In genomic region chr5:176674799-176675198, GRCh38 we compare ENCODE assay signal across 22 cellular contexts. TPM values are rescaled to one million over a fixed set of nuclear protein-coding genes. Genes with fewer than 3 reads are reported as not detected.
DNase-seq lines count a peak whose midpoint lies in the region; ATAC-seq and TF ChIP-seq lines count a peak whose summit lies in the region.
"Had no signal": no experiment of that assay in that cellular context is flagged by ENCODE, and none has a peak within 500 bp of the region (broad histone marks: within the 10 kb centered on the region; RNA-seq: fewer than 3 reads in every experiment).

No MANE protein-coding gene starts in this region.

- peaks cover 11 to 14% of the 10 kb centered on the region in 2 donors for H3K4me1 Mint-ChIP-seq in immature natural killer cell
- peaks cover 7 to 12% of the 10 kb centered on the region in 2 donors for H3K4me1 Mint-ChIP-seq in natural killer cell treated with Interleukin-12 subunit alpha and Interleukin-12 subunit beta and Interleukin-15 and Interleukin-18, amount 100 ng/mL, for 72 hours (ENCODE audit: low read depth in 2 of 2)
- H3K4me1 Mint-ChIP-seq: CD4-positive, CD25-positive, alpha-beta regulatory T cell; CD8-positive, alpha-beta memory T cell had no signal

- no peaks in the 10 kb centered on the region for H3K36me3 ChIP-seq in left ventricle myocardium inferior

- peak; percentile 7 for DNase-seq in left cardiac atrium
- no peak for DNase-seq in left ventricle myocardium inferior
- peak; percentile 44 to 69 (median 65) for DNase-seq in immature natural killer cell
- DNase-seq in natural killer cell treated with Interleukin-12 subunit alpha and Interleukin-12 subunit beta and Interleukin-15 and Interleukin-18, amount 100 ng/mL, for 72 hours (ENCODE audit: low spot score) = no peak
- DNase-seq in RKO (ENCODE audit: low spot score) = no peak
- DNase-seq in NCI-H82 treated with DMSO at 0.1 percent for 48 hours (lab: John Stamatoyannopoulos, UW; ENCODE audit: unreplicated experiment) = no peak
- DNase-seq: 8988T; CD4-positive, CD25-positive, alpha-beta regulatory T cell; CD8-positive, alpha-beta memory T cell; COR-L47; DMS 273 treated with DMSO at 0.1 percent for 48 hours; DMS53; DND-41; EL; GM23248; HCEC 1CT had no signal

- H3K4me1 ChIP-seq in left ventricle myocardium inferior = peaks cover 47% of the 10 kb centered on the region

- TF ChIP-seq CTCF in left ventricle myocardium inferior (IDR thresholded peaks at IDR 0.05; ENCODE audit: borderline replicate concordance) = no peak

- H3K27me3 Mint-ChIP-seq in immature natural killer cell (ENCODE audit: low read depth in 3 of 3) = peaks cover 10 to 15% (median 15%) of the 10 kb centered on the region in 3 donors
- peaks cover 25 to 30% of the 10 kb centered on the region in 2 donors for H3K27me3 Mint-ChIP-seq in natural killer cell treated with Interleukin-12 subunit alpha and Interleukin-12 subunit beta and Interleukin-15 and Interleukin-18, amount 100 ng/mL, for 72 hours

- H3K27ac Mint-ChIP-seq in immature natural killer cell = peak overlapping the region in 2 of 6 donors; percentile 0 to 30
- no peak overlapping the region for H3K27ac Mint-ChIP-seq in natural killer cell treated with Interleukin-12 subunit alpha and Interleukin-12 subunit beta and Interleukin-15 and Interleukin-18, amount 100 ng/mL, for 72 hours
- H3K27ac Mint-ChIP-seq: CD4-positive, CD25-positive, alpha-beta regulatory T cell had no signal

- no peak overlapping the region for H3K4me3 ChIP-seq in left ventricle myocardium inferior
- H3K4me3 ChIP-seq: GM12878, GM23248 had no signal

- peaks cover 53% of the 10 kb centered on the region for H3K27me3 ChIP-seq in left ventricle myocardium inferior (ENCODE audit: low read depth)

- ATAC-seq in left cardiac atrium (no peak), esophagus mucosa (no peak)
- peak; percentile 22 to 31 for ATAC-seq in natural killer cell treated with Interleukin-12 subunit alpha and Interleukin-12 subunit beta and Interleukin-15 and Interleukin-18, amount 100 ng/mL, for 72 hours
- ATAC-seq: GM12878 had no signal

- no peak overlapping the region for H3K27ac ChIP-seq in left ventricle myocardium inferior (replicated peaks)
- H3K27ac ChIP-seq: GM23248 had no signal

- intact Hi-C loops in left cardiac atrium (cut with DNase I) = no loop called here
- intact Hi-C loops in left ventricle myocardium inferior (cut with micrococcal nuclease) = no loop called here

- no peaks in the 10 kb centered on the region for H3K9me3 ChIP-seq in left ventricle myocardium inferior (replicated peaks)

- H3K36me3 Mint-ChIP-seq in immature natural killer cell = no peaks in the 10 kb centered on the region
- H3K36me3 Mint-ChIP-seq in natural killer cell treated with Interleukin-12 subunit alpha and Interleukin-12 subunit beta and Interleukin-15 and Interleukin-18, amount 100 ng/mL, for 72 hours = no peaks in the 10 kb centered on the region
- H3K36me3 Mint-ChIP-seq: CD4-positive, CD25-positive, alpha-beta regulatory T cell; CD8-positive, alpha-beta memory T cell had no signal

- H3K4me3 Mint-ChIP-seq in immature natural killer cell = peak overlapping the region in 2 of 5 donors; percentile 41 to 53
- H3K4me3 Mint-ChIP-seq in natural killer cell treated with Interleukin-12 subunit alpha and Interleukin-12 subunit beta and Interleukin-15 and Interleukin-18, amount 100 ng/mL, for 72 hours = no peak overlapping the region
- H3K4me3 Mint-ChIP-seq: CD4-positive, CD25-positive, alpha-beta regulatory T cell; CD8-positive, alpha-beta memory T cell had no signal

- no peaks in the 10 kb centered on the region for H3K9me3 Mint-ChIP-seq in immature natural killer cell
- H3K9me3 Mint-ChIP-seq in natural killer cell treated with Interleukin-12 subunit alpha and Interleukin-12 subunit beta and Interleukin-15 and Interleukin-18, amount 100 ng/mL, for 72 hours = no peaks in the 10 kb centered on the region
- H3K9me3 Mint-ChIP-seq: CD8-positive, alpha-beta memory T cell had no signal

RNA-seq across cellular contexts. Expression of gene TSPAN17, which starts 27.5 kb away (rescaled TPM):
- 10 to 100 TPM; 21.2 to 25.6 TPM for total RNA-seq in left cardiac atrium
- total RNA-seq in left ventricle myocardium inferior = 31.0 TPM
- 10 to 100 TPM; 45.2 to 53.0 (median 49.4) TPM for polyA plus RNA-seq in immature natural killer cell
- total RNA-seq in natural killer cell treated with Interleukin-12 subunit alpha and Interleukin-12 subunit beta and Interleukin-15 and Interleukin-18, amount 100 ng/mL, for 72 hours = 10 to 100 TPM; 48.9 to 67.6 TPM
- total RNA-seq in esophagus mucosa = 24.0 TPM

RNA-seq across cellular contexts. Expression of gene EIF4E1B, which starts 44.3 kb away (rescaled TPM):
- not detected for total RNA-seq in left cardiac atrium
- not detected for total RNA-seq in left ventricle myocardium inferior
- not detected for polyA plus RNA-seq in immature natural killer cell
- not detected for total RNA-seq in natural killer cell treated with Interleukin-12 subunit alpha and Interleukin-12 subunit beta and Interleukin-15 and Interleukin-18, amount 100 ng/mL, for 72 hours
- not detected for total RNA-seq in esophagus mucosa
- total RNA-seq: A673; CD4-positive, CD25-positive, alpha-beta regulatory T cell; CD8-positive, alpha-beta memory T cell; G401; GM12878; GM23248; HT-29 had no signal
- polyA plus RNA-seq: AG04450; CD4-positive, CD25-positive, alpha-beta regulatory T cell; CD8-positive, alpha-beta memory T cell; GM12878; GM23248 had no signal

RNA-seq across cellular contexts. Expression of gene SNCB, which starts 44.5 kb away (rescaled TPM):
- total RNA-seq in left cardiac atrium (1 to 10 TPM in 1 of 2 donors, under 1 TPM in 1; 0.74 to 1.3 TPM), left ventricle myocardium inferior (0.44 TPM), esophagus mucosa (not detected)
- under 1 TPM in 1 of 3 donors, not detected in 2; 0.26 TPM for polyA plus RNA-seq in immature natural killer cell
- total RNA-seq in natural killer cell treated with Interleukin-12 subunit alpha and Interleukin-12 subunit beta and Interleukin-15 and Interleukin-18, amount 100 ng/mL, for 72 hours = not detected
- total RNA-seq: A673; CD4-positive, CD25-positive, alpha-beta regulatory T cell; CD8-positive, alpha-beta memory T cell; GM12878; GM23248; HT-29 had no signal
- polyA plus RNA-seq: CD4-positive, CD25-positive, alpha-beta regulatory T cell; CD8-positive, alpha-beta memory T cell; GM23248 had no signal

Comparison
In these comparisons a context has a peak if more than half of its experiments do, and no peak if none do; other contexts are left out.
1. DNase-seq: peak in left cardiac atrium (single experiment) and immature natural killer cell (3 of 3); none in left ventricle myocardium inferior (single experiment), natural killer cell treated with Interleukin-12 subunit alpha and Interleukin-12 subunit beta and Interleukin-15 and Interleukin-18, amount 100 ng/mL, for 72 hours (single experiment), RKO (single experiment) and NCI-H82 treated with DMSO at 0.1 percent for 48 hours (single experiment).
2. ATAC-seq: peak in natural killer cell treated with Interleukin-12 subunit alpha and Interleukin-12 subunit beta and Interleukin-15 and Interleukin-18, amount 100 ng/mL, for 72 hours (2 of 2); none in left cardiac atrium (0 of 2) and esophagus mucosa (single experiment).